In the genomic region with DNA sequence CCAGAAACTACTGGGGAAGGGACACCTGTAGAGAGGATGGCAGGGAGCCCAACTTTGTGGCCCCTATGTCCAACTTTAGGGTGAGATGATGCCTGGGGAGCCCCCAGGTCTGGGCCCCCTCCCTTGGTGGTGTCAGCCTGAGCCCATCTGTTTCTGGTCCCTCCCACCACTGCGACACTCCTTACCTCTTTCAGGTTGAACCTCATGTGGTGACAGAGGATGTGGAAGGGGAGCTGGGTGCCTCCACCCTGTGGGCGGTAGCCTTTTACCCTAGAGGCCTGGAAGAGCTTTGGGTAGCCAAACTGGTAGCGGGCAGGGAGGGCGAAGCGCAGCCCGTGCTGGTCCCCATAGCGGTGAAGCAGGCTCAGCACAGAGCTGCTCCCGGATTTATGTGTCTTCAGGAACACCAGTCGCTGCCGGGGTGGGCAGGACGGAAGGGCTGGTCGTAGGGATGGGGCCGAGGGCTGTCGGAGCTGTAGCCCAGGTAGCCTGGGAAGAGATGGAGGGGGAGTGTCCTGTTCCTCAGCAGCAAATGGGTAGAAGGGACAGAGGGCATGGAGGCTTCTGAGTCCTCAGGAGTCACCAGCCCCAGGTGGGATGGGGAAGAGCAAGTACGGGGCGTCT, we compare ENCODE assay signal across 13 cellular contexts. TPM values are rescaled to one million over a fixed set of nuclear protein-coding genes. Genes with fewer than 3 reads are reported as not detected.
DNase-seq lines count a peak whose midpoint lies in the region; ATAC-seq lines count a peak whose summit lies in the region.
"Had no signal": no experiment of that assay in that cellular context is flagged by ENCODE, and none has a peak within 500 bp of the region (broad histone marks: within the 10 kb centered on the region; RNA-seq: fewer than 3 reads in every experiment).

No MANE protein-coding gene starts in this region.

- H3K36me3 Mint-ChIP-seq in IgD-negative memory B cell, result no peaks in the 10 kb centered on the region
- H3K36me3 Mint-ChIP-seq in activated CD8-positive, alpha-beta T cell treated with anti-CD3 and anti-CD28 coated beads, Interleukin-2, amount 10 ng/mL, durations not matched to agents 7 days and 5 days (ENCODE audit: low read depth), result no peaks in the 10 kb centered on the region
- H3K36me3 Mint-ChIP-seq in stimulated activated naive CD8-positive, alpha-beta T cell treated with anti-CD3 and anti-CD28 coated beads, Interleukin-15, Interleukin-2, amounts not matched to agents 100 ng/mL and 50 ng/mL, for 24 hours (ENCODE audit: low read depth), result no peaks in the 10 kb centered on the region

- peak overlapping the region; percentile 35 for H3K27ac ChIP-seq in effector memory CD4-positive, alpha-beta T cell (ENCODE audit: insufficient read depth, low read length, poor library complexity, severe bottlenecking)
- H3K27ac ChIP-seq: hepatocyte had no signal

- DNase-seq in activated CD8-positive, alpha-beta T cell treated with anti-CD3 and anti-CD28 coated beads, Interleukin-2, amount 10 ng/mL, durations not matched to agents 7 days and 5 days, result peak; percentile 66
- DNase-seq in effector memory CD4-positive, alpha-beta T cell, result no peak
- DNase-seq in NCI-H510A treated with DMSO at 0.1 percent for 48 hours (lab: John Stamatoyannopoulos, UW) (no peak), germinal center (ENCODE audit: low spot score) (no peak)
- DNase-seq: erythroblast, H9, NCI-H1105 treated with DMSO at 0.1 percent for 48 hours, NCI-H774 had no signal

- H3K27me3 Mint-ChIP-seq in IgD-negative memory B cell, result peaks cover 45% of the 10 kb centered on the region
- H3K27me3 Mint-ChIP-seq in activated CD8-positive, alpha-beta T cell treated with anti-CD3 and anti-CD28 coated beads, Interleukin-2, amount 10 ng/mL, durations not matched to agents 7 days and 5 days (ENCODE audit: low read depth), result peaks cover 11% of the 10 kb centered on the region
- H3K27me3 Mint-ChIP-seq in stimulated activated naive CD8-positive, alpha-beta T cell treated with anti-CD3 and anti-CD28 coated beads, Interleukin-15, Interleukin-2, amounts not matched to agents 100 ng/mL and 50 ng/mL, for 24 hours, result peaks cover 21% of the 10 kb centered on the region

- peaks cover 56% of the 10 kb centered on the region for H3K4me1 ChIP-seq in effector memory CD4-positive, alpha-beta T cell (ENCODE audit: control insufficient read depth, insufficient read depth, low read length, poor library complexity, severe bottlenecking)

- no peaks in the 10 kb centered on the region for H3K27me3 ChIP-seq in effector memory CD4-positive, alpha-beta T cell (replicated peaks; ENCODE audit: control insufficient read depth, insufficient read depth, low read length, poor library complexity, severe bottlenecking)

- CTCF ChIA-PET in activated CD8-positive, alpha-beta T cell treated with anti-CD3 and anti-CD28 coated beads, Interleukin-2, amount 10 ng/mL, durations not matched to agents 7 days and 5 days (lab: Charles Lee), result interaction anchor here (1.0 to 3.5 kb wide), 9 partner anchors 9 to 52 kb away, joined by 3 to 27 read pairs (median 9); partner anchors contain the start of genes GPC2, LAMTOR4, STAG3 and TRAPPC14

- H3K4me1 Mint-ChIP-seq in IgD-negative memory B cell, result peaks cover 28 to 36% (median 29%) of the 10 kb centered on the region in 3 donors
- H3K4me1 Mint-ChIP-seq in activated CD8-positive, alpha-beta T cell treated with anti-CD3 and anti-CD28 coated beads, Interleukin-2, amount 10 ng/mL, durations not matched to agents 7 days and 5 days (ENCODE audit: low read depth), result peaks cover 85% of the 10 kb centered on the region
- peaks cover 69% of the 10 kb centered on the region for H3K4me1 Mint-ChIP-seq in stimulated activated naive CD8-positive, alpha-beta T cell treated with anti-CD3 and anti-CD28 coated beads, Interleukin-15, Interleukin-2, amounts not matched to agents 100 ng/mL and 50 ng/mL, for 24 hours (ENCODE audit: low read depth)

- POLR2A ChIA-PET in activated CD8-positive, alpha-beta T cell treated with anti-CD3 and anti-CD28 coated beads, Interleukin-2, amount 10 ng/mL, durations not matched to agents 7 days and 5 days (lab: Charles Lee), result interaction anchor here (0.6 to 2.0 kb wide), 8 partner anchors 9 to 270 kb away, joined by 3 to 5 read pairs (median 4); no protein-coding TSS in a partner anchor

- no peak overlapping the region for H3K4me3 ChIP-seq in effector memory CD4-positive, alpha-beta T cell (ENCODE audit: insufficient read depth, low read depth, low read length, poor library complexity, severe bottlenecking)
- H3K4me3 ChIP-seq: hepatocyte had no signal

- peak; percentile 45 for ATAC-seq in activated CD8-positive, alpha-beta T cell treated with anti-CD3 and anti-CD28 coated beads, Interleukin-2, amount 10 ng/mL, durations not matched to agents 7 days and 5 days
- no peak for ATAC-seq in GM21447 (IDR thresholded peaks at IDR 0.05; ENCODE audit: unreplicated experiment)

- H3K4me3 Mint-ChIP-seq in IgD-negative memory B cell, result peak overlapping the region in 3 of 4 donors; percentile 33 to 64 (median 55)
- peak overlapping the region; percentile 69 for H3K4me3 Mint-ChIP-seq in activated CD8-positive, alpha-beta T cell treated with anti-CD3 and anti-CD28 coated beads, Interleukin-2, amount 10 ng/mL, durations not matched to agents 7 days and 5 days
- H3K4me3 Mint-ChIP-seq in stimulated activated naive CD8-positive, alpha-beta T cell treated with anti-CD3 and anti-CD28 coated beads, Interleukin-15, Interleukin-2, amounts not matched to agents 100 ng/mL and 50 ng/mL, for 24 hours, result peak overlapping the region; percentile 55

- no peaks in the 10 kb centered on the region for H3K9me3 ChIP-seq in effector memory CD4-positive, alpha-beta T cell (ENCODE audit: control insufficient read depth, low read length)

- H3K36me3 ChIP-seq in effector memory CD4-positive, alpha-beta T cell (ENCODE audit: control insufficient read depth, insufficient read depth, low read length), result no peaks in the 10 kb centered on the region

- H3K9me3 Mint-ChIP-seq in IgD-negative memory B cell, result no peaks in the 10 kb centered on the region
- H3K9me3 Mint-ChIP-seq in activated CD8-positive, alpha-beta T cell treated with anti-CD3 and anti-CD28 coated beads, Interleukin-2, amount 10 ng/mL, durations not matched to agents 7 days and 5 days (ENCODE audit: insufficient read depth), result no peaks in the 10 kb centered on the region
- H3K9me3 Mint-ChIP-seq in stimulated activated naive CD8-positive, alpha-beta T cell treated with anti-CD3 and anti-CD28 coated beads, Interleukin-15, Interleukin-2, amounts not matched to agents 100 ng/mL and 50 ng/mL, for 24 hours, result no peaks in the 10 kb centered on the region
- H3K9me3 Mint-ChIP-seq: H9 had no signal

- H3K27ac Mint-ChIP-seq in IgD-negative memory B cell, result peak overlapping the region in 2 of 3 donors; percentile 16 to 38
- peak overlapping the region; percentile 72 for H3K27ac Mint-ChIP-seq in activated CD8-positive, alpha-beta T cell treated with anti-CD3 and anti-CD28 coated beads, Interleukin-2, amount 10 ng/mL, durations not matched to agents 7 days and 5 days
- peak overlapping the region; percentile 77 for H3K27ac Mint-ChIP-seq in stimulated activated naive CD8-positive, alpha-beta T cell treated with anti-CD3 and anti-CD28 coated beads, Interleukin-15, Interleukin-2, amounts not matched to agents 100 ng/mL and 50 ng/mL, for 24 hours
- H3K27ac Mint-ChIP-seq: H9, progenitor cell of endocrine pancreas had no signal

RNA-seq across cellular contexts. Expression of gene GAL3ST4, which starts 2.0 kb away (rescaled TPM):
- polyA plus RNA-seq in IgD-negative memory B cell, result 0.38 TPM
- 1 to 10 TPM; 2.8 to 3.5 TPM for total RNA-seq in activated CD8-positive, alpha-beta T cell treated with anti-CD3 and anti-CD28 coated beads, Interleukin-2, amount 10 ng/mL, durations not matched to agents 7 days and 5 days

RNA-seq across cellular contexts. Expression of gene TRAPPC14, which starts 7.9 kb away (rescaled TPM):
- 6.3 TPM for polyA plus RNA-seq in IgD-negative memory B cell
- 10 to 100 TPM; 42.7 to 44.0 TPM for total RNA-seq in activated CD8-positive, alpha-beta T cell treated with anti-CD3 and anti-CD28 coated beads, Interleukin-2, amount 10 ng/mL, durations not matched to agents 7 days and 5 days

RNA-seq across cellular contexts. Expression of gene GPC2, which starts 10.8 kb away (rescaled TPM):
- polyA plus RNA-seq in IgD-negative memory B cell, result 0.23 TPM
- total RNA-seq in activated CD8-positive, alpha-beta T cell treated with anti-CD3 and anti-CD28 coated beads, Interleukin-2, amount 10 ng/mL, durations not matched to agents 7 days and 5 days, result 1 to 10 TPM; 8.1 to 8.2 TPM

RNA-seq across cellular contexts. Expression of gene STAG3, which starts 11.3 kb away (rescaled TPM):
- 61.5 TPM for polyA plus RNA-seq in IgD-negative memory B cell
- 10 to 100 TPM; 16.5 to 20.6 TPM for total RNA-seq in activated CD8-positive, alpha-beta T cell treated with anti-CD3 and anti-CD28 coated beads, Interleukin-2, amount 10 ng/mL, durations not matched to agents 7 days and 5 days

RNA-seq across cellular contexts. Expression of gene LAMTOR4, which starts 17.7 kb away (rescaled TPM):
- 443 TPM for polyA plus RNA-seq in IgD-negative memory B cell
- 100 to 1,000 TPM; 134 to 143 TPM for total RNA-seq in activated CD8-positive, alpha-beta T cell treated with anti-CD3 and anti-CD28 coated beads, Interleukin-2, amount 10 ng/mL, durations not matched to agents 7 days and 5 days

Comparison
In these comparisons a context has a peak if more than half of its experiments do, and no peak if none do; other contexts are left out.
1. H3K27ac Mint-ChIP-seq: peak in every context shown above with its lines; median percentile 77 in stimulated activated naive CD8-positive, alpha-beta T cell treated with anti-CD3 and anti-CD28 coated beads, Interleukin-15, Interleukin-2, amounts not matched to agents 100 ng/mL and 50 ng/mL, for 24 hours; 72 in activated CD8-positive, alpha-beta T cell treated with anti-CD3 and anti-CD28 coated beads, Interleukin-2, amount 10 ng/mL, durations not matched to agents 7 days and 5 days; 27 in IgD-negative memory B cell.